15 cellular contexts compared by ENCODE assay signal in genomic region chr10:37831495-37832333, GRCh38. TPM values are rescaled to one million over a fixed set of nuclear protein-coding genes. Genes with fewer than 3 reads are reported as not detected.
DNase-seq lines count a peak whose midpoint lies in the region; FAIRE-seq and TF ChIP-seq lines count a peak whose summit lies in the region.
"Had no signal": no experiment of that assay in that cellular context is flagged by ENCODE, and none has a peak within 500 bp of the region (broad histone marks: within the 10 kb centered on the region; RNA-seq: fewer than 3 reads in every experiment).

No MANE protein-coding gene starts in this region.

- TF ChIP-seq EP300 in H1 (IDR thresholded peaks at IDR 0.05; ENCODE audit: borderline replicate concordance in 1 of 2, low read depth in 2 of 2, low read length in 2 of 2) = no peak

- H2BK5ac ChIP-seq in H1 (ENCODE audit: low read depth, low read length) = no peak overlapping the region

- H3K27me3 ChIP-seq in HUES64 (ENCODE audit: insufficient read depth, low read length) = no peaks in the 10 kb centered on the region
- no peaks in the 10 kb centered on the region for H3K27me3 ChIP-seq in H1 (replicated peaks in 1 of 4; ENCODE audit: control insufficient read depth in 3 of 4, extremely low read depth in 1 of 4, insufficient read depth in 3 of 4, low read length in 3 of 4)
- no peaks in the 10 kb centered on the region for H3K27me3 ChIP-seq in muscle layer of duodenum (ENCODE audit: low read depth, low read length)

- DNase-seq in Caki2 (ENCODE audit: low read depth) (peak; percentile 30), H1 (ENCODE audit: low read depth in 1 of 2, low spot score in 2 of 2) (no peak), HUDEP-2 (lab: John Stamatoyannopoulos, UW; ENCODE audit: unreplicated experiment in 76 of 76) (no peak), GM12891 (ENCODE audit: insufficient read length, low spot score) (no peak), RKO (ENCODE audit: low spot score) (no peak)
- DNase-seq: C1 segment of cervical spinal cord, DND-41, GDM1, NCI-H1417 treated with DMSO at 0.1 percent for 48 hours, NCI-H2029, NCI-H524, SIG-M5 had no signal

- peaks cover 84% of the 10 kb centered on the region for H3K36me3 ChIP-seq in HUES64 (ENCODE audit: insufficient read depth, low read length)
- H3K36me3 ChIP-seq in H1 (ENCODE audit: control insufficient read depth in 2 of 4, insufficient read depth in 4 of 4, low read length in 3 of 4) = peaks cover 0 to 30% (median 0%) of the 10 kb centered on the region in 4 experiments; a peak in 3 of 8 replicates
- peaks cover 65 to 95% of the 10 kb centered on the region in 2 donors for H3K36me3 ChIP-seq in muscle layer of duodenum (ENCODE audit: control insufficient read depth in 1 of 2, insufficient read depth in 2 of 2, low read length in 2 of 2)

- H4K20me1 ChIP-seq in H1 (replicated peaks in 1 of 2; ENCODE audit: control insufficient read depth in 1 of 2, insufficient read depth in 2 of 2, low read length in 2 of 2) = no peaks in the 10 kb centered on the region

- H2AFZ ChIP-seq in H1 (ENCODE audit: low read length) = no peak overlapping the region
- H2AFZ ChIP-seq: GM23338 had no signal

- H2BK15ac ChIP-seq in H1 (ENCODE audit: low read length) = no peak overlapping the region

- TF ChIP-seq RAD21 in H1 (IDR thresholded peaks at IDR 0.05 in 1 of 2, conservative IDR thresholded peaks at IDR 0.05 in 1 of 2; ENCODE audit: low read depth in 2 of 2, low read length in 2 of 2) = no peak

- no peak overlapping the region for H4K5ac ChIP-seq in H1 (ENCODE audit: insufficient read length, low read depth, low read length)

- peaks cover 100% of the 10 kb centered on the region for H3K9me3 ChIP-seq in HUES64 (ENCODE audit: insufficient read depth, low read depth, low read length)
- peaks cover 79 to 89% of the 10 kb centered on the region in 2 experiments for H3K9me3 ChIP-seq in H1 (ENCODE audit: insufficient read depth in 2 of 2, low read depth in 1 of 2, low read length in 1 of 2)
- peaks cover 40 to 51% of the 10 kb centered on the region in 2 donors for H3K9me3 ChIP-seq in muscle layer of duodenum (ENCODE audit: control insufficient read depth in 1 of 2, low read length in 2 of 2)

- no peak overlapping the region for H3K4me2 ChIP-seq in H1 (ENCODE audit: insufficient read depth in 1 of 2, low read depth in 2 of 2, low read length in 2 of 2)
- H3K4me2 ChIP-seq: GM23338 had no signal

- no peaks in the 10 kb centered on the region; the same call in 1 of the 2 replicates for H3K23me2 ChIP-seq in H1 (ENCODE audit: low read depth, low read length)

- CTCF ChIA-PET in H1 (lab: Charles Lee; ENCODE audit: partially characterized antibody) = no interaction called here

- no peak for FAIRE-seq in H1 (lab: Jason Lieb, UNC)
- FAIRE-seq in GM12891 (lab: Jason Lieb, UNC) = no peak

- no peak overlapping the region for H2BK20ac ChIP-seq in H1 (ENCODE audit: low read length)

- in situ Hi-C loops in Caki2 (cut with HindIII; ENCODE audit: low pct_unique_long_range_greater_than_20kb, low sequenced_read_pairs) = no loop called here

- H4K8ac ChIP-seq in H1 (ENCODE audit: extremely low read depth, insufficient read depth, low read length) = no peak overlapping the region

- WGBS in HUES64 = 100% methylated on average over 1 of the region's 4 CpGs
- WGBS in H1 (ENCODE audit: extremely low coverage in 1 of 2, insufficient coverage in 1 of 2, insufficient read length in 1 of 2, insufficient replicate concordance in 2 of 2, low coverage in 1 of 2, low lambda C conversion rate in 2 of 2, missing lambda C conversion rate in 1 of 2), 2 experiments = 92% methylated on average over 4 of the region's 4 CpGs; no CpG with 5 or more reads in 1 of the 2 experiments

- no peak overlapping the region for H3K14ac ChIP-seq in H1 (ENCODE audit: insufficient read length)

- H3K4ac ChIP-seq in H1 (replicated peaks; ENCODE audit: insufficient read length, low read depth, low read length) = no peak overlapping the region

- no peaks in the 10 kb centered on the region for H3K79me2 ChIP-seq in H1 (ENCODE audit: control insufficient read depth in 1 of 2, insufficient read depth in 2 of 2, low read length in 2 of 2)

- no peak overlapping the region for H3K23ac ChIP-seq in H1 (ENCODE audit: insufficient read length)

- no peak overlapping the region for H2AK5ac ChIP-seq in H1 (ENCODE audit: low read depth, low read length)

- no peak overlapping the region for H2BK12ac ChIP-seq in H1 (ENCODE audit: low read depth, low read length)

- H3K79me1 ChIP-seq in H1 (ENCODE audit: low read depth, low read length) = no peaks in the 10 kb centered on the region

- H3K56ac ChIP-seq in H1 (replicated peaks; ENCODE audit: insufficient read length, low read depth, low read length) = no peak overlapping the region

- peak overlapping the region; percentile 13; the same call in 1 of the 2 replicates for H3K4me3 ChIP-seq in HUES64 (ENCODE audit: low read length)
- no peak overlapping the region for H3K4me3 ChIP-seq in H1 (ENCODE audit: extremely low read depth in 1 of 4, insufficient read depth in 2 of 4, low read depth in 3 of 4, low read length in 4 of 4)
- peak overlapping the region; percentile 21 to 53 for H3K4me3 ChIP-seq in muscle layer of duodenum (ENCODE audit: low read depth in 1 of 2, low read length in 2 of 2)
- H3K4me3 ChIP-seq: GM23338 had no signal

- H3K4me1 ChIP-seq in HUES64 (ENCODE audit: insufficient read depth, low read length) (no peaks in the 10 kb centered on the region), H1 (replicated peaks in 1 of 4; ENCODE audit: control insufficient read depth in 3 of 4, insufficient read depth in 4 of 4, low read length in 3 of 4) (no peaks in the 10 kb centered on the region), muscle layer of duodenum (ENCODE audit: control insufficient read depth in 1 of 2, insufficient read depth in 2 of 2, low read length in 2 of 2) (no peaks in the 10 kb centered on the region)

- H2BK120ac ChIP-seq in H1 (replicated peaks; ENCODE audit: low read depth, low read length) = no peak overlapping the region

- TF ChIP-seq CTCF in H1 (IDR thresholded peaks at IDR 0.05; ENCODE audit: control extremely low read depth in 1 of 3, insufficient read depth in 1 of 3, low read depth in 1 of 3, low read length in 3 of 3) = no peak

- H3K9ac ChIP-seq in HUES64 (ENCODE audit: low read depth, low read length) (no peak overlapping the region), H1 (replicated peaks in 1 of 4; ENCODE audit: extremely low read depth in 1 of 4, low read depth in 3 of 4, low read length in 3 of 4) (no peak overlapping the region)

- H3K27ac ChIP-seq in HUES64 (ENCODE audit: low read depth, low read length) (no peak overlapping the region), H1 (ENCODE audit: low read depth, low read length) (no peak overlapping the region), muscle layer of duodenum (ENCODE audit: low read length) (no peak overlapping the region)

- H3K18ac ChIP-seq in H1 (ENCODE audit: extremely low read depth, low read length) = no peak overlapping the region

- TF ChIP-seq POLR2A in H1 (IDR thresholded peaks at IDR 0.05; ENCODE audit: control extremely low read depth in 1 of 2, low read depth in 2 of 2, low read length in 2 of 2) (no peak), GM12891 (IDR thresholded peaks at IDR 0.05; ENCODE audit: low read depth, low read length) (no peak)

- POLR2A ChIA-PET in H1 (lab: Charles Lee; ENCODE audit: partially characterized antibody) = no interaction called here

- no peak overlapping the region for H4K91ac ChIP-seq in H1 (replicated peaks; ENCODE audit: insufficient read length, low read length)

TF ChIP-seq in H1, 55 proteins besides CTCF, POLR2A, EP300 and RAD21:
- TF ChIP-seq CBX5 (IDR thresholded peaks at IDR 0.05; ENCODE audit: low read depth, low read length) (no peak), ZNF274 (IDR thresholded peaks at IDR 0.05; ENCODE audit: borderline replicate concordance, extremely low read depth, low read length) (peak; percentile 71; the same call in 1 of the 2 replicates)

TF ChIP-seq in GM12891, 5 proteins besides CTCF, POLR2A, EP300 and RAD21:
- no peak for TF ChIP-seq PAX5 (IDR thresholded peaks at IDR 0.05; ENCODE audit: insufficient read depth, low read length, severe bottlenecking)
- TF ChIP-seq TAF1 (IDR thresholded peaks at IDR 0.05; ENCODE audit: low read depth, low read length) = no peak
- no peak for TF ChIP-seq POU2F2 (IDR thresholded peaks at IDR 0.05; ENCODE audit: low read depth, low read length)
- TF ChIP-seq POLR2AphosphoS5 (IDR thresholded peaks at IDR 0.05; ENCODE audit: low read depth, low read length) = no peak
- TF ChIP-seq SPI1 (IDR thresholded peaks at IDR 0.05; ENCODE audit: low read depth, low read length) = no peak

RNA-seq across cellular contexts. Expression of gene ZNF248, which starts 25.7 kb away (rescaled TPM):
- 17.3 and 25.5 TPM in 2 replicates for total RNA-seq in Caki2 (2014; rRNA removed; shearing (Covaris generic); ENCODE audit: low replicate concordance)
- polyA plus RNA-seq in HUES64 (2013, experiment 1 of 2) = 6.2 TPM
- 7.6 TPM for polyA plus RNA-seq in HUES64 (2013, experiment 2 of 2)
- total RNA-seq in H1 (2021; fragmentation: NEBNext Ultra II Directional; extraction: Animal tissue kit (Norgen Biotek cat#: 25700)) = 9.1 and 9.7 TPM in 2 replicates
- not detected in 2 replicates for polyA plus RNA-seq in H1 (2011; rRNA removed)
- polyA plus RNA-seq in H1 (2011; cell fraction: cytosol; rRNA removed) = not detected
- polyA plus RNA-seq in H1 (2011; cell fraction: nucleus; rRNA removed) = not detected
- not detected in 4 replicates for polyA plus RNA-seq in H1 (2012, experiment 1 of 2)
- polyA plus RNA-seq in H1 (2012, experiment 2 of 2) = not detected
- polyA plus RNA-seq in H1 (2013, experiment 1 of 2) = 7.2 TPM
- polyA plus RNA-seq in H1 (2013, experiment 2 of 2) = 6.5 TPM
- not detected in 2 replicates for polyA minus RNA-seq in H1 (2011; rRNA and poly(A)+ RNA removed)
- polyA minus RNA-seq in H1 (2011; cell fraction: cytosol; rRNA and poly(A)+ RNA removed) = not detected
- not detected for polyA minus RNA-seq in H1 (2011; cell fraction: nucleus; rRNA and poly(A)+ RNA removed)
- polyA plus RNA-seq in GM12891 (2012; ENCODE audit: low read depth, missing spikeins) = 5.9 TPM

Comparison
In these comparisons a context has a peak if more than half of its experiments do, and no peak if none do; other contexts are left out.
1. H3K4me3 ChIP-seq: peak in HUES64 (single experiment) and muscle layer of duodenum (2 of 2); none in H1 (0 of 4).